In the genomic region with DNA sequence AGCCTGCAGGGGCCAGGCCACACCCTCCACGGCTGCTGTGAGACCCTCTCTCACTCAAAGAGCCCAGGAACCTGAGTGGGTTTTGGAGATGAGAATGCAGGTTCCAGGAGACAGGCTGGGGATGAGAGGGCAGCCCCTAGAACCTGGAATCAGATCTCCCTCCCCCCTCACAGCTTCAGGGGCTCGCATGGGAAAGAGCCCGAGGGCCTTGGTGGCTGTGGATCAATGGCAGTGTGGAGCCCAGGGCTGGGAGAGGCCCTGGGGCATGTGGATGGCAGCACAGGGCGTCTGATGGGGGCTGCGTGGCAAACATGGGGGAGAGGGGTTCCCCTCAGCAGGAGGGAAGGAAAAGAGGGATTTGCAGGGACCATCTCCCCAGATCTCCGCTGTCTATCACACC, we compare ENCODE assay signal across 20 cellular contexts.
DNase-seq lines count a peak whose midpoint lies in the region; FAIRE-seq and TF ChIP-seq lines count a peak whose summit lies in the region.
"Had no signal": no experiment of that assay in that cellular context is flagged by ENCODE, and none has a peak within 500 bp of the region (broad histone marks: within the 10 kb centered on the region; RNA-seq: fewer than 3 reads in every experiment).

No MANE protein-coding gene starts in this region.

- H3K36me3 Mint-ChIP-seq in activated naive CD8-positive, alpha-beta T cell, result peaks cover 3% of the 10 kb centered on the region
- no peaks in the 10 kb centered on the region for H3K36me3 Mint-ChIP-seq in activated naive CD8-positive, alpha-beta T cell treated with anti-CD3 and anti-CD28 coated beads for 36 hours
- H3K36me3 Mint-ChIP-seq: mesothelial cell of epicardium had no signal

- peak overlapping the region; percentile 8 to 79 for H3K4ac ChIP-seq in mesenchymal stem cell (ENCODE audit: low read depth in 1 of 2, low read length in 2 of 2)

- H3K4me2 ChIP-seq in mesenchymal stem cell (ENCODE audit: low read length, poor library complexity, severe bottlenecking), result no peak overlapping the region

- H2AK5ac ChIP-seq in mesenchymal stem cell (ENCODE audit: low read length, severe bottlenecking), result no peak overlapping the region

- no peak overlapping the region for H2AFZ ChIP-seq in mesenchymal stem cell (ENCODE audit: low read depth, low read length)

- H3K4me3 ChIP-seq in ascending aorta (no peak overlapping the region), mesenchymal stem cell (ENCODE audit: insufficient read depth in 1 of 2, low read depth in 1 of 2, low read length in 2 of 2) (no peak overlapping the region)
- H3K4me3 ChIP-seq: GM12878, pancreas had no signal

- peak overlapping the region; percentile 89 to 92 for H3K27ac ChIP-seq in ascending aorta
- no peak overlapping the region for H3K27ac ChIP-seq in mesenchymal stem cell (ENCODE audit: low read length, poor library complexity, severe bottlenecking)
- H3K27ac ChIP-seq in substantia nigra (ENCODE audit: low read depth, low read length, poor library complexity, severe bottlenecking), result peak overlapping the region; percentile 81
- H3K27ac ChIP-seq: foreskin keratinocyte had no signal

- no peak overlapping the region for H4K8ac ChIP-seq in mesenchymal stem cell (ENCODE audit: low read length)

- H3K4me3 Mint-ChIP-seq in activated naive CD8-positive, alpha-beta T cell, result no peak overlapping the region
- H3K4me3 Mint-ChIP-seq in activated naive CD8-positive, alpha-beta T cell treated with anti-CD3 and anti-CD28 coated beads for 36 hours, result no peak overlapping the region
- H3K4me3 Mint-ChIP-seq: mesothelial cell of epicardium had no signal

- H3K18ac ChIP-seq in mesenchymal stem cell (ENCODE audit: low read depth in 1 of 2, low read length in 2 of 2), result no peak overlapping the region

- FAIRE-seq in HTR-8/SVneo (lab: Jason Lieb, UNC), result no peak
- FAIRE-seq: A204.1, endometrium, GM12878, pancreas had no signal

- WGBS in mesenchymal stem cell, result 90% methylated on average over 4 of the region's 6 CpGs

- no peak overlapping the region for H2BK5ac ChIP-seq in mesenchymal stem cell (ENCODE audit: low read depth, low read length, poor library complexity, severe bottlenecking)

- H3K9me3 ChIP-seq in ascending aorta (no peaks in the 10 kb centered on the region), mesenchymal stem cell (ENCODE audit: control insufficient read depth, low read length) (no peaks in the 10 kb centered on the region)
- H3K9me3 ChIP-seq: pancreas had no signal

- no peak overlapping the region for H2BK120ac ChIP-seq in mesenchymal stem cell (ENCODE audit: low read depth, low read length)

- no peaks in the 10 kb centered on the region for H3K36me3 ChIP-seq in ascending aorta
- peaks cover 0 to 22% of the 10 kb centered on the region in 2 experiments for H3K36me3 ChIP-seq in mesenchymal stem cell (ENCODE audit: control insufficient read depth in 1 of 2, insufficient read depth in 2 of 2, low read depth in 1 of 2, low read length in 2 of 2)
- H3K36me3 ChIP-seq: pancreas had no signal

- H3K4me1 ChIP-seq in ascending aorta, result peaks cover 51 to 88% of the 10 kb centered on the region in 2 donors
- H3K4me1 ChIP-seq in mesenchymal stem cell (ENCODE audit: control insufficient read depth, insufficient read depth, low read depth, low read length), result peaks cover 24% of the 10 kb centered on the region

- H2BK12ac ChIP-seq in mesenchymal stem cell (ENCODE audit: low read length in 2 of 2), result no peak overlapping the region

- no peaks in the 10 kb centered on the region for H3K9me3 Mint-ChIP-seq in activated naive CD8-positive, alpha-beta T cell (ENCODE audit: low read depth)
- no peaks in the 10 kb centered on the region for H3K9me3 Mint-ChIP-seq in activated naive CD8-positive, alpha-beta T cell treated with anti-CD3 and anti-CD28 coated beads for 36 hours
- H3K9me3 Mint-ChIP-seq: mesothelial cell of epicardium had no signal

- no peak overlapping the region for H3K23ac ChIP-seq in mesenchymal stem cell (ENCODE audit: low read length in 2 of 2)

- intact Hi-C loops in ascending aorta (cut with DNase I), result loop anchor here (2.0 to 10.0 kb wide), 3 partner anchors 15 to 289 kb away; a partner anchor contains a TSS

- no peak overlapping the region for H4K91ac ChIP-seq in mesenchymal stem cell (ENCODE audit: low read length)

- H3K79me1 ChIP-seq in mesenchymal stem cell (replicated peaks; ENCODE audit: low read length, poor library complexity, severe bottlenecking), result peaks cover 67% of the 10 kb centered on the region

- peak overlapping the region; percentile 64 for H3K27ac Mint-ChIP-seq in activated naive CD8-positive, alpha-beta T cell
- H3K27ac Mint-ChIP-seq in activated naive CD8-positive, alpha-beta T cell treated with anti-CD3 and anti-CD28 coated beads for 36 hours, result no peak overlapping the region
- H3K27ac Mint-ChIP-seq: mesothelial cell of epicardium had no signal

- peak overlapping the region in 1 of 2 experiments; percentile 56 for H3K14ac ChIP-seq in mesenchymal stem cell (ENCODE audit: low read length in 2 of 2)

- no peak overlapping the region for H2BK15ac ChIP-seq in mesenchymal stem cell (ENCODE audit: low read depth, poor library complexity, severe bottlenecking)

- DNase-seq in activated naive CD8-positive, alpha-beta T cell treated with anti-CD3 and anti-CD28 coated beads for 36 hours, result no peak
- DNase-seq in ascending aorta (ENCODE audit: low spot score in 2 of 2) (no peak), mesenchymal stem cell (no peak), substantia nigra (lab: John Stamatoyannopoulos, UW) (no peak), HTR-8/SVneo (ENCODE audit: insufficient read length, low spot score) (no peak), DMS53 treated with DMSO at 0.1 percent for 48 hours (lab: John Stamatoyannopoulos, UW; ENCODE audit: unreplicated experiment) (no peak), pons (ENCODE audit: low spot score) (no peak)
- DNase-seq: activated CD4-positive, alpha-beta T cell treated with anti-CD3 and anti-CD28 coated beads, Interleukin-2, amount 50 U/mL, for 4 hours; foreskin keratinocyte; HCEC 1CT; NCI-H1105; NCI-H226; SIG-M5; T-helper 9 cell had no signal

- no peak for TF ChIP-seq CTCF in ascending aorta (IDR thresholded peaks at IDR 0.05)

- no peaks in the 10 kb centered on the region for H3K27me3 ChIP-seq in ascending aorta
- no peaks in the 10 kb centered on the region for H3K27me3 ChIP-seq in mesenchymal stem cell (ENCODE audit: control insufficient read depth in 1 of 2, insufficient read depth in 1 of 2, low read length in 2 of 2)
- H3K27me3 ChIP-seq: foreskin keratinocyte, pancreas had no signal

- H3K27me3 Mint-ChIP-seq in activated naive CD8-positive, alpha-beta T cell, result no peaks in the 10 kb centered on the region
- no peaks in the 10 kb centered on the region for H3K27me3 Mint-ChIP-seq in activated naive CD8-positive, alpha-beta T cell treated with anti-CD3 and anti-CD28 coated beads for 36 hours

- peaks cover 58% of the 10 kb centered on the region for H3K4me1 Mint-ChIP-seq in activated naive CD8-positive, alpha-beta T cell (ENCODE audit: low read depth)
- peaks cover 46% of the 10 kb centered on the region for H3K4me1 Mint-ChIP-seq in activated naive CD8-positive, alpha-beta T cell treated with anti-CD3 and anti-CD28 coated beads for 36 hours

- no peak overlapping the region for H3K9ac ChIP-seq in mesenchymal stem cell (ENCODE audit: low read length)
